ENCODE assay signal across 1 cellular context in the genomic region with DNA sequence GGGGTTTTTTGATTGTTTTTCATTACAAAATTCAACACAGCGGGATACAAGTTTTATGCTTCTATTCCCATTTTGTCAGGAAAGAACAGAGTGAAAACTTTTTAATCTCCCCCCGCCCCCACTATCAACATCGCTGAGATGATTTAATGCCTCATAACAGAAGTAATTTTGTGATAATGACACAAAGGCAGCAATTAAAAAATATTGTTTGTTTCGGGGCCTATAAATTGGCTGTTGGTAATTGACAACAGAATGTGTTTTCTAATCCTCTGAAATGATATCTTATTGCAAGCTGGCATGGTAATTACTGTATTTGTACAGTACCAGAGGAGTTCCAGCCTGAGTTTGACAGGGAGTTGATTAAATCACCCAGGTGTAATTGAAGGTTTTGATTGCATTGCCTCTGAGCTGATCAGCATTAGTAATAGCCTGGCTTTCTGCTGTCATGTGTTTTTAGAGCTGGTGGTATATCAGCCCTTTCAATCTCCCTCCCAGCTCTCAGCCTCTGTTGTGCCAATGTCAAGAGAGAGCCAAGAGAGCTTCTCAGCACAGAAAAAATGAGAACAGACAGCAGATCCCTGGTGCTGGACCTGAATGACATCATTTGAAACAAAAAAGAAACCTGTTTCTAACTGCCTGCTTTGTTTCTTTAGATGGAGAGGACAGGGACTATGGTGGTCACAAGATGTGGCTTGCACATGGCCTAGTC.
TF ChIP-seq lines count a peak whose summit lies in the region.

No MANE protein-coding gene starts in this region.

TF ChIP-seq in HEK293, 187 proteins besides CTCF, POLR2A, EP300 and RAD21 (continued from another document):
- TF ChIP-seq, protein P1, sequence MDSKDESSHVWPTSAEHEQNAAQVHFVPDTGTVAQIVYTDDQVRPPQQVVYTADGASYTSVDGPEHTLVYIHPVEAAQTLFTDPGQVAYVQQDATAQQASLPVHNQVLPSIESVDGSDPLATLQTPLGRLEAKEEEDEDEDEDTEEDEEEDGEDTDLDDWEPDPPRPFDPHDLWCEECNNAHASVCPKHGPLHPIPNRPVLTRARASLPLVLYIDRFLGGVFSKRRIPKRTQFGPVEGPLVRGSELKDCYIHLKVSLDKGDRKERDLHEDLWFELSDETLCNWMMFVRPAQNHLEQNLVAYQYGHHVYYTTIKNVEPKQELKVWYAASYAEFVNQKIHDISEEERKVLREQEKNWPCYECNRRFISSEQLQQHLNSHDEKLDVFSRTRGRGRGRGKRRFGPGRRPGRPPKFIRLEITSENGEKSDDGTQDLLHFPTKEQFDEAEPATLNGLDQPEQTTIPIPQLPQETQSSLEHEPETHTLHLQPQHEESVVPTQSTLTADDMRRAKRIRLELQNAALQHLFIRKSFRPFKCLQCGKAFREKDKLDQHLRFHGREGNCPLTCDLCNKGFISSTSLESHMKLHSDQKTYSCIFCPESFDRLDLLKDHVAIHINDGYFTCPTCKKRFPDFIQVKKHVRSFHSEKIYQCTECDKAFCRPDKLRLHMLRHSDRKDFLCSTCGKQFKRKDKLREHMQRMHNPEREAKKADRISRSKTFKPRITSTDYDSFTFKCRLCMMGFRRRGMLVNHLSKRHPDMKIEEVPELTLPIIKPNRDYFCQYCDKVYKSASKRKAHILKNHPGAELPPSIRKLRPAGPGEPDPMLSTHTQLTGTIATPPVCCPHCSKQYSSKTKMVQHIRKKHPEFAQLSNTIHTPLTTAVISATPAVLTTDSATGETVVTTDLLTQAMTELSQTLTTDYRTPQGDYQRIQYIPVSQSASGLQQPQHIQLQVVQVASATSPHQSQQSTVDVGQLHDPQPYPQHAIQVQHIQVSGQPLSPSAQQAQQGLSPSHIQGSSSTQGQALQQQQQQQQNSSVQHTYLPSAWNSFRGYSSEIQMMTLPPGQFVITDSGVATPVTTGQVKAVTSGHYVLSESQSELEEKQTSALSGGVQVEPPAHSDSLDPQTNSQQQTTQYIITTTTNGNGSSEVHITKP (tag by site-specific recombination; IDR thresholded peaks at IDR 0.05): no peak
- TF ChIP-seq ZNF785 (tag by site-specific recombination; IDR thresholded peaks at IDR 0.05): no peak
- TF ChIP-seq WT1 (tag by site-specific recombination; IDR thresholded peaks at IDR 0.05): peak; percentile 96
- TF ChIP-seq, protein P2, sequence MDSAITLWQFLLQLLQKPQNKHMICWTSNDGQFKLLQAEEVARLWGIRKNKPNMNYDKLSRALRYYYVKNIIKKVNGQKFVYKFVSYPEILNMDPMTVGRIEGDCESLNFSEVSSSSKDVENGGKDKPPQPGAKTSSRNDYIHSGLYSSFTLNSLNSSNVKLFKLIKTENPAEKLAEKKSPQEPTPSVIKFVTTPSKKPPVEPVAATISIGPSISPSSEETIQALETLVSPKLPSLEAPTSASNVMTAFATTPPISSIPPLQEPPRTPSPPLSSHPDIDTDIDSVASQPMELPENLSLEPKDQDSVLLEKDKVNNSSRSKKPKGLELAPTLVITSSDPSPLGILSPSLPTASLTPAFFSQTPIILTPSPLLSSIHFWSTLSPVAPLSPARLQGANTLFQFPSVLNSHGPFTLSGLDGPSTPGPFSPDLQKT (IDR thresholded peaks at IDR 0.05; ENCODE audit: borderline replicate concordance, low read depth, low read length): no peak
- TF ChIP-seq, protein P3, sequence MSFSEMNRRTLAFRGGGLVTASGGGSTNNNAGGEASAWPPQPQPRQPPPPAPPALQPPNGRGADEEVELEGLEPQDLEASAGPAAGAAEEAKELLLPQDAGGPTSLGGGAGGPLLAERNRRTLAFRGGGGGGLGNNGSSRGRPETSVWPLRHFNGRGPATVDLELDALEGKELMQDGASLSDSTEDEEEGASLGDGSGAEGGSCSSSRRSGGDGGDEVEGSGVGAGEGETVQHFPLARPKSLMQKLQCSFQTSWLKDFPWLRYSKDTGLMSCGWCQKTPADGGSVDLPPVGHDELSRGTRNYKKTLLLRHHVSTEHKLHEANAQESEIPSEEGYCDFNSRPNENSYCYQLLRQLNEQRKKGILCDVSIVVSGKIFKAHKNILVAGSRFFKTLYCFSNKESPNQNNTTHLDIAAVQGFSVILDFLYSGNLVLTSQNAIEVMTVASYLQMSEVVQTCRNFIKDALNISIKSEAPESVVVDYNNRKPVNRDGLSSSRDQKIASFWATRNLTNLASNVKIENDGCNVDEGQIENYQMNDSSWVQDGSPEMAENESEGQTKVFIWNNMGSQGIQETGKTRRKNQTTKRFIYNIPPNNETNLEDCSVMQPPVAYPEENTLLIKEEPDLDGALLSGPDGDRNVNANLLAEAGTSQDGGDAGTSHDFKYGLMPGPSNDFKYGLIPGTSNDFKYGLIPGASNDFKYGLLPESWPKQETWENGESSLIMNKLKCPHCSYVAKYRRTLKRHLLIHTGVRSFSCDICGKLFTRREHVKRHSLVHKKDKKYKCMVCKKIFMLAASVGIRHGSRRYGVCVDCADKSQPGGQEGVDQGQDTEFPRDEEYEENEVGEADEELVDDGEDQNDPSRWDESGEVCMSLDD (tag by site-specific recombination; IDR thresholded peaks at IDR 0.05): no peak
